Comparison of ENCODE assay signal across 17 cellular contexts in genomic region chr11:116733386-116733755, GRCh38. TPM values are rescaled to one million over a fixed set of nuclear protein-coding genes. Genes with fewer than 3 reads are reported as not detected.
DNase-seq lines count a peak whose midpoint lies in the region; ATAC-seq lines count a peak whose summit lies in the region.
"Had no signal": no experiment of that assay in that cellular context is flagged by ENCODE, and none has a peak within 500 bp of the region (broad histone marks: within the 10 kb centered on the region; RNA-seq: fewer than 3 reads in every experiment).

No MANE protein-coding gene starts in this region.

- ATAC-seq in GM18868 (IDR thresholded peaks at IDR 0.05; ENCODE audit: unreplicated experiment) (peak; percentile 23), HG02610 (IDR thresholded peaks at IDR 0.05; ENCODE audit: unreplicated experiment) (peak; percentile 36)
- ATAC-seq in activated T-helper 17 cell treated with anti-CD3 and anti-CD28 coated beads, Interleukin-2, amount 50 U/mL, for 72 hours (replicated peaks), result peak; percentile 8
- ATAC-seq in stimulated activated memory B cell treated with anti-CD40 and anti-IgM and Interleukin-4, amounts not matched to agents 10 μg/mL and 1 μg/mL and 100 μg/mL, for 72 hours, result no peak

- no peaks in the 10 kb centered on the region for H3K36me3 Mint-ChIP-seq in activated T-helper 17 cell treated with anti-CD3 and anti-CD28 coated beads, Interleukin-2, amount 50 U/mL, for 72 hours (ENCODE audit: low read depth)
- no peaks in the 10 kb centered on the region for H3K36me3 Mint-ChIP-seq in stimulated activated memory B cell treated with anti-CD40 and anti-IgM and Interleukin-4, amounts not matched to agents 10 μg/mL and 1 μg/mL and 100 μg/mL, for 72 hours
- H3K36me3 Mint-ChIP-seq: naive B cell, WTC11 had no signal

- H3K4me1 Mint-ChIP-seq in activated T-helper 17 cell treated with anti-CD3 and anti-CD28 coated beads, Interleukin-2, amount 50 U/mL, for 72 hours, result peaks cover 8% of the 10 kb centered on the region
- H3K4me1 Mint-ChIP-seq in stimulated activated memory B cell treated with anti-CD40 and anti-IgM and Interleukin-4, amounts not matched to agents 10 μg/mL and 1 μg/mL and 100 μg/mL, for 72 hours, result peaks cover 24% of the 10 kb centered on the region

- peak overlapping the region; percentile 22 for H3K4me3 Mint-ChIP-seq in activated T-helper 17 cell treated with anti-CD3 and anti-CD28 coated beads, Interleukin-2, amount 50 U/mL, for 72 hours
- no peak overlapping the region for H3K4me3 Mint-ChIP-seq in stimulated activated memory B cell treated with anti-CD40 and anti-IgM and Interleukin-4, amounts not matched to agents 10 μg/mL and 1 μg/mL and 100 μg/mL, for 72 hours
- H3K4me3 Mint-ChIP-seq: WTC11 had no signal

- DNase-seq in middle frontal gyrus (ENCODE audit: extremely low spot score, low spot score) (no peak), NCI-H2029 (lab: John Stamatoyannopoulos, UW) (no peak), NCI-H526 treated with DMSO at 0.1 percent for 48 hours (lab: John Stamatoyannopoulos, UW) (no peak)
- no peak for DNase-seq in stimulated activated CD4-positive, alpha-beta T cell treated with anti-CD3 and anti-CD28 coated beads, Interleukin-15, amount 100 ng/mL, for 24 hours

- H3K27ac Mint-ChIP-seq in activated T-helper 17 cell treated with anti-CD3 and anti-CD28 coated beads, Interleukin-2, amount 50 U/mL, for 72 hours, result peak overlapping the region; percentile 56
- peak overlapping the region; percentile 36 for H3K27ac Mint-ChIP-seq in stimulated activated memory B cell treated with anti-CD40 and anti-IgM and Interleukin-4, amounts not matched to agents 10 μg/mL and 1 μg/mL and 100 μg/mL, for 72 hours
- H3K27ac Mint-ChIP-seq: WTC11 had no signal

- no peaks in the 10 kb centered on the region for H3K9me3 Mint-ChIP-seq in activated T-helper 17 cell treated with anti-CD3 and anti-CD28 coated beads, Interleukin-2, amount 50 U/mL, for 72 hours
- H3K9me3 Mint-ChIP-seq in stimulated activated memory B cell treated with anti-CD40 and anti-IgM and Interleukin-4, amounts not matched to agents 10 μg/mL and 1 μg/mL and 100 μg/mL, for 72 hours, result no peaks in the 10 kb centered on the region
- H3K9me3 Mint-ChIP-seq: naive B cell, WTC11 had no signal

- peaks cover 4% of the 10 kb centered on the region for H3K27me3 Mint-ChIP-seq in activated T-helper 17 cell treated with anti-CD3 and anti-CD28 coated beads, Interleukin-2, amount 50 U/mL, for 72 hours
- peaks cover 3% of the 10 kb centered on the region for H3K27me3 Mint-ChIP-seq in stimulated activated memory B cell treated with anti-CD40 and anti-IgM and Interleukin-4, amounts not matched to agents 10 μg/mL and 1 μg/mL and 100 μg/mL, for 72 hours

RNA-seq across cellular contexts. Expression of gene BUD13, which starts 39.4 kb away (rescaled TPM):
- total RNA-seq in activated T-helper 17 cell treated with anti-CD3 and anti-CD28 coated beads, Interleukin-2, amount 50 U/mL, for 72 hours, result 10 to 100 TPM; 22.0 to 28.7 TPM

RNA-seq across cellular contexts. Expression of gene ZPR1, which starts 54.5 kb away (rescaled TPM):
- total RNA-seq in activated T-helper 17 cell treated with anti-CD3 and anti-CD28 coated beads, Interleukin-2, amount 50 U/mL, for 72 hours, result 10 to 100 TPM; 66.4 to 98.1 TPM

RNA-seq across cellular contexts. Expression of gene APOA5, which starts 58.3 kb away (rescaled TPM):
- not detected for total RNA-seq in activated T-helper 17 cell treated with anti-CD3 and anti-CD28 coated beads, Interleukin-2, amount 50 U/mL, for 72 hours
- total RNA-seq: chondrocyte, epithelial cell of proximal tubule, heart left ventricle, HT1080, left cardiac atrium, OCI-LY7, tibial nerve had no signal
